Comparison of ENCODE assay signal across 18 cellular contexts in genomic region chr1:109782927-109783326, GRCh38. TPM values are rescaled to one million over a fixed set of nuclear protein-coding genes. Genes with fewer than 3 reads are reported as not detected.
DNase-seq lines count a peak whose midpoint lies in the region; ATAC-seq, FAIRE-seq and TF ChIP-seq lines count a peak whose summit lies in the region.
"Had no signal": no experiment of that assay in that cellular context is flagged by ENCODE, and none has a peak within 500 bp of the region (broad histone marks: within the 10 kb centered on the region; RNA-seq: fewer than 3 reads in every experiment).

No MANE protein-coding gene starts in this region.

- H3K36me3 Mint-ChIP-seq in HFFc6 (ENCODE audit: low read depth) (peaks cover 9% of the 10 kb centered on the region), astrocyte (ENCODE audit: low read depth, unreplicated experiment) (no peaks in the 10 kb centered on the region)
- no peaks in the 10 kb centered on the region for H3K36me3 Mint-ChIP-seq in CD4-positive, alpha-beta T cell (ENCODE audit: low read depth)
- H3K36me3 Mint-ChIP-seq: activated naive CD4-positive, alpha-beta T cell treated with anti-CD3 and anti-CD28 coated beads, Interleukin-2, amount 10 ng/mL, durations not matched to agents 7 days and 5 days had no signal

- H3K27ac ChIP-seq in astrocyte (ENCODE audit: low read depth, low read length) (no peak overlapping the region), thoracic aorta (peak overlapping the region; percentile 53 to 86)
- H3K27ac ChIP-seq in CD4-positive, alpha-beta T cell (ENCODE audit: low read depth, low read length): no peak overlapping the region
- H3K27ac ChIP-seq: WERI-Rb-1 had no signal

- peaks cover 7% of the 10 kb centered on the region for H3K9me3 ChIP-seq in astrocyte (ENCODE audit: insufficient read depth, low read depth, low read length)
- no peaks in the 10 kb centered on the region for H3K9me3 ChIP-seq in mucosa of stomach (ENCODE audit: control insufficient read depth, low read length)
- no peaks in the 10 kb centered on the region for H3K9me3 ChIP-seq in thoracic aorta
- peaks cover 6% of the 10 kb centered on the region for H3K9me3 ChIP-seq in CD4-positive, alpha-beta T cell (ENCODE audit: control insufficient read depth, low read length)
- H3K9me3 ChIP-seq: BE2C had no signal

- peaks cover 3% of the 10 kb centered on the region for H3K27me3 ChIP-seq in astrocyte (ENCODE audit: insufficient read depth, low read length)
- no peaks in the 10 kb centered on the region for H3K27me3 ChIP-seq in mucosa of stomach (ENCODE audit: control insufficient read depth, insufficient read depth, low read length)
- no peaks in the 10 kb centered on the region for H3K27me3 ChIP-seq in thoracic aorta (replicated peaks; ENCODE audit: insufficient read depth)
- no peaks in the 10 kb centered on the region for H3K27me3 ChIP-seq in CD4-positive, alpha-beta T cell (ENCODE audit: control insufficient read depth, insufficient read depth, low read length)
- H3K27me3 ChIP-seq: BE2C had no signal

- H2AFZ ChIP-seq in astrocyte (ENCODE audit: low read depth, low read length): no peak overlapping the region

- H3K79me2 ChIP-seq in astrocyte (ENCODE audit: insufficient read depth, low read length): no peaks in the 10 kb centered on the region

- CTCF ChIA-PET in CD4-positive, alpha-beta T cell (lab: Charles Lee): interaction anchor here (2.8 kb wide), 1 partner anchor 8 kb away, joined by 10 read pairs; no protein-coding TSS in a partner anchor

- peak overlapping the region; percentile 47 for H3K4me2 ChIP-seq in astrocyte (ENCODE audit: low read length)

- H3K9ac ChIP-seq in astrocyte (ENCODE audit: low read length) (no peak overlapping the region), mucosa of stomach (ENCODE audit: low read length) (peak overlapping the region; percentile 54)

- no peaks in the 10 kb centered on the region for H4K20me1 ChIP-seq in astrocyte (ENCODE audit: insufficient read depth, low read length)

- no peak for ATAC-seq in thoracic aorta (ENCODE audit: insufficient number of reproducible peaks, low FRiP score, low read depth)
- ATAC-seq in HG02938 (IDR thresholded peaks at IDR 0.05; ENCODE audit: unreplicated experiment): no peak
- ATAC-seq in CD4-positive, alpha-beta T cell (ENCODE audit: poor library complexity): no peak

- H3K27ac Mint-ChIP-seq in HFFc6 (peak overlapping the region; percentile 65), astrocyte (ENCODE audit: unreplicated experiment) (peak overlapping the region; percentile 47)
- H3K27ac Mint-ChIP-seq in CD4-positive, alpha-beta T cell: no peak overlapping the region
- H3K27ac Mint-ChIP-seq: activated naive CD4-positive, alpha-beta T cell treated with anti-CD3 and anti-CD28 coated beads, Interleukin-2, amount 10 ng/mL, durations not matched to agents 7 days and 5 days; endodermal cell had no signal

- no peak overlapping the region for H3K4me3 ChIP-seq in astrocyte (ENCODE audit: insufficient read depth, low read depth, low read length)
- no peak overlapping the region for H3K4me3 ChIP-seq in mucosa of stomach (ENCODE audit: low read length)
- H3K4me3 ChIP-seq in thoracic aorta: peak overlapping the region; percentile 21
- H3K4me3 ChIP-seq in foreskin fibroblast (ENCODE audit: low read depth in 1 of 2, low read length in 2 of 2): no peak overlapping the region
- H3K4me3 ChIP-seq: HAP-1 had no signal

- peaks cover 8% of the 10 kb centered on the region for H3K4me1 ChIP-seq in astrocyte (ENCODE audit: insufficient read depth, low read length)
- peaks cover 44% of the 10 kb centered on the region for H3K4me1 ChIP-seq in mucosa of stomach (ENCODE audit: control insufficient read depth, insufficient read depth, low read length)
- H3K4me1 ChIP-seq in thoracic aorta (ENCODE audit: control insufficient read depth in 1 of 2, low read depth in 2 of 2): peaks cover 20 to 41% of the 10 kb centered on the region in 2 donors
- H3K4me1 ChIP-seq: BE2C, HAP-1 had no signal

- intact Hi-C loops in CD4-positive, alpha-beta T cell (cut with DNase I, micrococcal nuclease): no loop called here

- H3K4me1 Mint-ChIP-seq in HFFc6 (ENCODE audit: low read depth) (peaks cover 63% of the 10 kb centered on the region), astrocyte (ENCODE audit: low read depth, unreplicated experiment) (peaks cover 14% of the 10 kb centered on the region)
- H3K4me1 Mint-ChIP-seq in CD4-positive, alpha-beta T cell (ENCODE audit: low read depth): no peaks in the 10 kb centered on the region

- H3K4me3 Mint-ChIP-seq in HFFc6 (peak overlapping the region; percentile 15; the same call in 1 of the 2 replicates), astrocyte (ENCODE audit: unreplicated experiment) (no peak overlapping the region)
- no peak overlapping the region for H3K4me3 Mint-ChIP-seq in CD4-positive, alpha-beta T cell
- H3K4me3 Mint-ChIP-seq: activated naive CD4-positive, alpha-beta T cell treated with anti-CD3 and anti-CD28 coated beads, Interleukin-2, amount 10 ng/mL, durations not matched to agents 7 days and 5 days; endodermal cell had no signal

- no peak for DNase-seq in HFFc6
- DNase-seq in astrocyte (ENCODE audit: low read depth): no peak
- no peak for DNase-seq in thoracic aorta (ENCODE audit: low spot score)
- no peak for DNase-seq in foreskin fibroblast
- DNase-seq in AML-193 (lab: John Stamatoyannopoulos, UW): no peak
- no peak for DNase-seq in CD4-positive, alpha-beta T cell
- DNase-seq: activated naive CD4-positive, alpha-beta T cell treated with anti-CD3 and anti-CD28 coated beads, Interleukin-2, amount 10 ng/mL, durations not matched to agents 7 days and 5 days; BE2C; DMS79; NCI-H1092; stimulated activated naive CD4-positive, alpha-beta T cell treated with Interleukin-2 at 50 U/mL for 16 hours; WERI-Rb-1 had no signal

- peaks cover 11% of the 10 kb centered on the region for H3K9me3 Mint-ChIP-seq in HFFc6
- peaks cover 9% of the 10 kb centered on the region for H3K9me3 Mint-ChIP-seq in astrocyte (ENCODE audit: unreplicated experiment)
- H3K9me3 Mint-ChIP-seq in CD4-positive, alpha-beta T cell: no peaks in the 10 kb centered on the region

- H3K27me3 Mint-ChIP-seq in HFFc6 (ENCODE audit: insufficient read depth) (no peaks in the 10 kb centered on the region; the same call in 1 of the 2 replicates), astrocyte (ENCODE audit: low read depth, unreplicated experiment) (peaks cover 20% of the 10 kb centered on the region)
- no peaks in the 10 kb centered on the region for H3K27me3 Mint-ChIP-seq in CD4-positive, alpha-beta T cell

- POLR2A ChIA-PET in CD4-positive, alpha-beta T cell (lab: Charles Lee): no interaction called here

- no peak for FAIRE-seq in astrocyte (lab: Jason Lieb, UNC)

- TF ChIP-seq CTCF in HFFc6 (IDR thresholded peaks at IDR 0.05) (no peak), astrocyte (IDR thresholded peaks at IDR 0.05; ENCODE audit: insufficient read depth, low read depth, low read length) (no peak), thoracic aorta (IDR thresholded peaks at IDR 0.05) (no peak), foreskin fibroblast (IDR thresholded peaks at IDR 0.05; ENCODE audit: low read depth, low read length) (no peak)
- TF ChIP-seq CTCF in CD4-positive, alpha-beta T cell (IDR thresholded peaks at IDR 0.05): no peak

- H3K36me3 ChIP-seq in astrocyte (ENCODE audit: insufficient read depth, low read length) (no peaks in the 10 kb centered on the region), mucosa of stomach (ENCODE audit: control insufficient read depth, insufficient read depth, low read length) (no peaks in the 10 kb centered on the region), thoracic aorta (no peaks in the 10 kb centered on the region)
- H3K36me3 ChIP-seq: BE2C, HAP-1, WERI-Rb-1 had no signal

RNA-seq across cellular contexts. Expression of gene EPS8L3, which starts 19.2 kb away (rescaled TPM):
- not detected for total RNA-seq in HFFc6 (2021; fragmentation: NEBNext Ultra II Directional; extraction: Animal tissue kit (Norgen Biotek cat#: 25700))
- total RNA-seq in astrocyte (not detected in 2 replicates), thoracic aorta (1 to 10 TPM in 1 of 2 donors, not detected in 1; 1.1 TPM)
- total RNA-seq in CD4-positive, alpha-beta T cell: not detected
- total RNA-seq: bronchial epithelial cell, endodermal cell, glomerular endothelial cell had no signal

RNA-seq across cellular contexts. Expression of gene GSTM3, which starts 42.1 kb away (rescaled TPM):
- total RNA-seq in HFFc6 (2021; fragmentation: NEBNext Ultra II Directional; extraction: Animal tissue kit (Norgen Biotek cat#: 25700)): 10 to 100 TPM; 36.9 to 51.3 (median 43.6) TPM
- 25.4 and 26.1 TPM in 2 replicates for total RNA-seq in astrocyte
- total RNA-seq in thoracic aorta: 10 to 100 TPM; 33.1 to 68.6 TPM
- total RNA-seq in CD4-positive, alpha-beta T cell: 10 to 100 TPM; 14.8 to 15.4 TPM

Comparison
In these comparisons a context has a peak if more than half of its experiments do, and no peak if none do; other contexts are left out.
1. H3K27ac ChIP-seq: peak in thoracic aorta (2 of 2); none in astrocyte (single experiment) and CD4-positive, alpha-beta T cell (single experiment).